ENCODE assay signal across 8 cellular contexts in the genomic region with DNA sequence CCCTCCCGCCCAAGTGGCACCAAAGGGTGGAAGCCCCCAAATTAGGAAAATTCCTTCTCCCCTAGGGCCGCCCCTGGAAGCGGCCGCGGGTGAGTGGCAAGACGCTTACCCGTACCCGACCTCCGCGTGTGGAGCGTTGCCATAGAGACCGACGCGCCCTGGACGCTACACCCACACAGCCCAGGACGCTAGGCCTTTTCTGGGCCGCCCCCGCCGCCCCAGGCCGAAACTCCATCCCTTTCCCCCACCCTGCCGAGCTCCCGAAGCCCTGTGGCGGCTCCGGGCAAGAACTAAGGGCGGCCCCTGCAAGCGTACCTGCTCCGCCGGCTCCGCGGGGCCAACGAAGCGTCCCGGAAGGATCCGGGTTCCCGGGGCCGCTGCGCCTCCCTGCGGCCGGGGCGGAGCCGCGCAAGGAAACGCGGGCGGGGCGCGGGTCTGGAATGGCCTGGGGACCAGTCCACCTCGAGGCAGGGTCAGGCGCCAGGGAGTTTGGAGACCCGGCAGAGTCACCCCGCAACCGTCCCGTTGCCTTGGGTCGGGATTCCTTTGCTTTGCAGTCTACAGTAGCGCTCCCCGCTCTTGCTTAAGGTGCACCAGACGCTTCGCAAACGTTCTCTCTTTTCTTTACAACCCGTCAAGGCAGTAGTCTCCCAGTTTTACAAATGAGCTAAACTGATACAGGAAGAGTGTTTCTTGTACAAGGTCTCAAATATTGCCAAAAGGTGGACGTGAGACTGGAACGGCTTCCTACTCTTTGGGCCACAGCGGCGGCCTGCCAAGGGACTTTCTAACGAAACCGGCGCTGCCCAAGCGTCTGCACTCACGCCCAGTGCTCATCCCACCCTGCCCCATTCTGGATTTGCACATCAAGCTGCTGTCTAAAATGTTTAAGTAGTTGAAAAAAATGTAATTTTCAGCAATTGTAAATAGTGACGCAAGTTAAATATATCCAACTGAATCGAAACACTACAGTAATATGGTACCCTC. TPM values are rescaled to one million over a fixed set of nuclear protein-coding genes. Genes with fewer than 3 reads are reported as not detected.
DNase-seq lines count a peak whose midpoint lies in the region; ATAC-seq and TF ChIP-seq lines count a peak whose summit lies in the region.

A gene with protein sequence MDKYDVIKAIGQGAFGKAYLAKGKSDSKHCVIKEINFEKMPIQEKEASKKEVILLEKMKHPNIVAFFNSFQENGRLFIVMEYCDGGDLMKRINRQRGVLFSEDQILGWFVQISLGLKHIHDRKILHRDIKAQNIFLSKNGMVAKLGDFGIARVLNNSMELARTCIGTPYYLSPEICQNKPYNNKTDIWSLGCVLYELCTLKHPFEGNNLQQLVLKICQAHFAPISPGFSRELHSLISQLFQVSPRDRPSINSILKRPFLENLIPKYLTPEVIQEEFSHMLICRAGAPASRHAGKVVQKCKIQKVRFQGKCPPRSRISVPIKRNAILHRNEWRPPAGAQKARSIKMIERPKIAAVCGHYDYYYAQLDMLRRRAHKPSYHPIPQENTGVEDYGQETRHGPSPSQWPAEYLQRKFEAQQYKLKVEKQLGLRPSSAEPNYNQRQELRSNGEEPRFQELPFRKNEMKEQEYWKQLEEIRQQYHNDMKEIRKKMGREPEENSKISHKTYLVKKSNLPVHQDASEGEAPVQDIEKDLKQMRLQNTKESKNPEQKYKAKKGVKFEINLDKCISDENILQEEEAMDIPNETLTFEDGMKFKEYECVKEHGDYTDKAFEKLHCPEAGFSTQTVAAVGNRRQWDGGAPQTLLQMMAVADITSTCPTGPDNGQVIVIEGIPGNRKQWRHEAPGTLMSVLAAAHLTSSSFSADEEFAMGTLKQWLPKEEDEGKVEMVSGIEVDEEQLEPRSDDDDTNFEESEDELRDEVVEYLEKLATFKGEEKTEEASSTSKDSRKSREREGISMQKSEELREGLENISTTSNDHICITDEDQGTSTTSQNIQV (minus strand): TSS at position 360 of the 987 bp plus-strand sequence. CDS start 1,591 bp downstream, outside the sequence.

- peaks cover 24% of the 10 kb centered on the region for H3K27me3 ChIP-seq in BLaER1
- H3K27me3 ChIP-seq in fibroblast of lung (ENCODE audit: control insufficient read depth, insufficient read depth, low read length), result no peaks in the 10 kb centered on the region

- H3K4me3 ChIP-seq in BLaER1, result peak within 1 kb of the TSS; percentile 72
- H3K4me3 ChIP-seq in fibroblast of lung (replicated peaks in 1 of 4; ENCODE audit: control extremely low read depth in 1 of 4, insufficient read depth in 1 of 4, low read depth in 3 of 4, low read length in 4 of 4), result peak within 1 kb of the TSS; percentile 49 to 71 (median 59)

- H3K36me3 ChIP-seq in BLaER1 (no peaks in the 10 kb centered on the region), fibroblast of lung (ENCODE audit: control insufficient read depth, insufficient read depth, low read length) (peaks cover 3% of the 10 kb centered on the region)

- H3K4me1 ChIP-seq in BLaER1 (peaks cover 16% of the 10 kb centered on the region), fibroblast of lung (ENCODE audit: control insufficient read depth, extremely low read depth, insufficient read depth, low read length) (peaks cover 3% of the 10 kb centered on the region)

- H3K4me2 ChIP-seq in BLaER1 (peak within 1 kb of the TSS; percentile 98), fibroblast of lung (ENCODE audit: extremely low read depth, insufficient read depth, low read length) (peak within 1 kb of the TSS; percentile 61)

- H2AFZ ChIP-seq in fibroblast of lung (ENCODE audit: low read length), result peak within 1 kb of the TSS; percentile 92

- no peaks in the 10 kb centered on the region for H3K79me2 ChIP-seq in fibroblast of lung (ENCODE audit: control insufficient read depth, insufficient read depth, low read length)

- DNase-seq in NOMO-1 treated with dmso at 0.1 percent for 144 hours (lab: John Stamatoyannopoulos, UW; ENCODE audit: unreplicated experiment), result peak; percentile 17
- DNase-seq in activated T-cell treated with anti-CD3 and anti-CD28 coated beads, Interleukin-2, amount 50 U/mL, for 72 hours, result peak; percentile 66 to 75
- peak; percentile 46 to 56 for DNase-seq in fibroblast of lung (ENCODE audit: low read depth in 2 of 2)
- DNase-seq in naive B cell, result peak; percentile 40
- DNase-seq in stimulated activated naive CD4-positive, alpha-beta T cell (lab: John Stamatoyannopoulos, UW), result peak; percentile 19 to 70 (median 41)

- peaks cover 22% of the 10 kb centered on the region for H3K4me1 Mint-ChIP-seq in activated T-cell treated with anti-CD3 and anti-CD28 coated beads, Interleukin-2, amount 50 U/mL, for 72 hours (ENCODE audit: low read depth)
- peaks cover 10 to 14% (median 12%) of the 10 kb centered on the region in 3 donors for H3K4me1 Mint-ChIP-seq in naive B cell

- no peaks in the 10 kb centered on the region for H3K9me3 Mint-ChIP-seq in activated T-cell treated with anti-CD3 and anti-CD28 coated beads, Interleukin-2, amount 50 U/mL, for 72 hours
- no peaks in the 10 kb centered on the region for H3K9me3 Mint-ChIP-seq in naive B cell

- ATAC-seq in GM19023 (IDR thresholded peaks at IDR 0.05; ENCODE audit: unreplicated experiment) (peak; percentile 77), HG03196 (IDR thresholded peaks at IDR 0.05; ENCODE audit: unreplicated experiment) (peak; percentile 69), naive B cell (ENCODE audit: low read depth in 2 of 2) (peak; percentile 67 to 70)
- ATAC-seq in activated T-cell treated with anti-CD3 and anti-CD28 coated beads, Interleukin-2, amount 50 U/mL, for 72 hours (replicated peaks in 1 of 2), result peak; percentile 82

- peak within 1 kb of the TSS; percentile 42; the same call in 1 of the 2 replicates for H3K9ac ChIP-seq in BLaER1
- H3K9ac ChIP-seq in fibroblast of lung (ENCODE audit: insufficient read depth, low read length), result no peak within 1 kb of the TSS

- no peaks in the 10 kb centered on the region for H3K9me3 ChIP-seq in BLaER1
- H3K9me3 ChIP-seq in fibroblast of lung (ENCODE audit: control insufficient read depth, insufficient read depth, low read depth, low read length), result no peaks in the 10 kb centered on the region

- H3K4me3 Mint-ChIP-seq in activated T-cell treated with anti-CD3 and anti-CD28 coated beads, Interleukin-2, amount 50 U/mL, for 72 hours, result peak within 1 kb of the TSS; percentile 80 to 96
- peak within 1 kb of the TSS; percentile 80 to 96 (median 86) for H3K4me3 Mint-ChIP-seq in naive B cell

- H3K27ac ChIP-seq in BLaER1, result no peak within 1 kb of the TSS
- no peak within 1 kb of the TSS for H3K27ac ChIP-seq in fibroblast of lung (ENCODE audit: insufficient read depth, low read length)

- H4K20me1 ChIP-seq in BLaER1, result no peaks in the 10 kb centered on the region
- H4K20me1 ChIP-seq in fibroblast of lung (ENCODE audit: control insufficient read depth, extremely low read depth, insufficient read depth, low read length), result no peaks in the 10 kb centered on the region

- no peaks in the 10 kb centered on the region for H3K36me3 Mint-ChIP-seq in activated T-cell treated with anti-CD3 and anti-CD28 coated beads, Interleukin-2, amount 50 U/mL, for 72 hours (ENCODE audit: insufficient read depth in 2 of 2)
- H3K36me3 Mint-ChIP-seq in naive B cell, result peaks cover 22 to 33% of the 10 kb centered on the region in 2 donors

- TF ChIP-seq CTCF in fibroblast of lung (conservative IDR thresholded peaks at IDR 0.05 in 1 of 2, IDR thresholded peaks at IDR 0.05 in 1 of 2; ENCODE audit: low read depth in 1 of 2, low read length in 2 of 2), result peak; percentile 57 to 73

- no peak within 1 kb of the TSS for H3K27ac Mint-ChIP-seq in activated T-cell treated with anti-CD3 and anti-CD28 coated beads, Interleukin-2, amount 50 U/mL, for 72 hours
- H3K27ac Mint-ChIP-seq in naive B cell, result peak within 1 kb of the TSS in 3 of 6 donors; percentile 31 to 84 (median 59)

- H3K27me3 Mint-ChIP-seq in activated T-cell treated with anti-CD3 and anti-CD28 coated beads, Interleukin-2, amount 50 U/mL, for 72 hours (ENCODE audit: low read depth), result peaks cover 13% of the 10 kb centered on the region
- H3K27me3 Mint-ChIP-seq in naive B cell, result peaks cover 11 to 30% (median 20%) of the 10 kb centered on the region in 3 donors

RNA-seq across cellular contexts. Expression of the gene that starts here (rescaled TPM):
- under 1 TPM; 0.12 to 0.16 TPM for total RNA-seq in activated T-cell treated with anti-CD3 and anti-CD28 coated beads, Interleukin-2, amount 50 U/mL, for 72 hours
- total RNA-seq in fibroblast of lung, result under 0.01 TPM in 2 replicates
- polyA plus RNA-seq in fibroblast of lung (0.03 TPM in 2 replicates), naive B cell (ENCODE audit: low read depth in 6 of 6) (under 1 TPM in 4 of 6 donors, not detected in 2; 0.17 to 0.28 (median 0.21) TPM)
- 0.13 and 0.27 TPM in 2 replicates for polyA plus RNA-seq in fibroblast of lung (2012)
- polyA minus RNA-seq in fibroblast of lung (ENCODE audit: low replicate concordance), result not detected in 2 replicates

Comparison
In these comparisons a context has a peak if more than half of its experiments do, and no peak if none do; other contexts are left out.
1. Peak in DNase-seq and ATAC-seq in activated T-cell treated with anti-CD3 and anti-CD28 coated beads, Interleukin-2, amount 50 U/mL, for 72 hours; RNA of the gene not detected or under 1 TPM.
2. Peak in DNase-seq, H3K4me3 ChIP-seq and H3K4me2 ChIP-seq in fibroblast of lung; RNA of the gene not detected or under 1 TPM.
3. Peak in DNase-seq and ATAC-seq in naive B cell; RNA of the gene not detected or under 1 TPM.
4. DNase-seq: peak in every context shown above with its lines; median percentile 70 in activated T-cell treated with anti-CD3 and anti-CD28 coated beads, Interleukin-2, amount 50 U/mL, for 72 hours; 51 in fibroblast of lung; 41 in stimulated activated naive CD4-positive, alpha-beta T cell; 40 in naive B cell; 17 in NOMO-1 treated with dmso at 0.1 percent for 144 hours.